6 cellular contexts compared by ENCODE assay signal in genomic region chr2:155871940-155872339, GRCh38.
"Had no signal": no experiment of that assay in that cellular context is flagged by ENCODE, and none has a peak within 500 bp of the region (broad histone marks: within the 10 kb centered on the region; RNA-seq: fewer than 3 reads in every experiment).

No MANE protein-coding gene starts in this region.

- H3K27ac ChIP-seq: HL-60 had no signal

- DNase-seq: IMR-90, KBM-7 had no signal

- ATAC-seq: HepG2, K562 had no signal

- H3K4me3 ChIP-seq: K562 had no signal

- FAIRE-seq: HepG2, HTR-8/SVneo, K562 had no signal
